30 cellular contexts compared by ENCODE assay signal in the genomic region with DNA sequence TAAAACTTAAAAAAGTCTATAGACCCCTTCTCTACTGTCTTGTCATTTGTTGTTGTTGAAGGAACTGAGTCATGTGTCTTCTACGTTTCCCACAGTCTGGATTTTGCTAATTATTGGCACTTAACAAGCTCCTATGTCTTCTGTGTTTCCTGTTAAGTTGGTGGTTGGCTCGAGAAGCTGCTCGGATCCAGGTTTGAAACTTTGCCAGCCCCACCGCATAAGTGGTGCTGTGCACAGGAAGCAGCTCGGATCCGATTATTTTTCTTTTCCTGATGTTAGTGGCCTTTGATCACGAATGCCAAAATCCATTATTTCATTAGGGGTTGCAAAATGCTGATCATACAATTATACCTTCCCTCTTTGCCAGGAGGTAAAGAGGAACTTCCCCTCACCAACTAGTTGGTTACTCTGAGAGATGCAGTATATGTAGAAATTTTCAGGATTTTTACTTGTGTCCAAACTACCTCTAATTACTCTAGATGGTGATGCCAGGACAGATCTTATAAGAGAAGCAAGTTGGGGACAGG.
DNase-seq lines count a peak whose midpoint lies in the region; ATAC-seq and TF ChIP-seq lines count a peak whose summit lies in the region.
"Had no signal": no experiment of that assay in that cellular context is flagged by ENCODE, and none has a peak within 500 bp of the region (broad histone marks: within the 10 kb centered on the region; RNA-seq: fewer than 3 reads in every experiment).

No MANE protein-coding gene starts in this region.

- H3K9ac ChIP-seq in SK-N-MC (ENCODE audit: insufficient read length): no peak overlapping the region

- H3K27ac ChIP-seq in A673 (ENCODE audit: low read depth, low read length, poor library complexity, severe bottlenecking): no peak overlapping the region
- H3K27ac ChIP-seq in SK-N-MC: peak overlapping the region; percentile 29
- H3K27ac ChIP-seq: breast epithelium, colonic mucosa, esophagus squamous epithelium, lower lobe of right lung, neutrophil, skin epidermis, thoracic aorta had no signal

- TF ChIP-seq CTCF in A673 (conservative IDR thresholded peaks at IDR 0.05; ENCODE audit: low read depth, low read length) (no peak), fibroblast of pulmonary artery (IDR thresholded peaks at IDR 0.05; ENCODE audit: low read length, missing control alignments) (no peak)

- no peak overlapping the region for H3K4me3 ChIP-seq in A673 (ENCODE audit: low read depth, low read length, poor library complexity, severe bottlenecking)
- peak overlapping the region; percentile 52 for H3K4me3 ChIP-seq in SK-N-MC
- no peak overlapping the region for H3K4me3 ChIP-seq in fibroblast of pulmonary artery (replicated peaks; ENCODE audit: low read depth, low read length)
- H3K4me3 ChIP-seq: breast epithelium, colonic mucosa, esophagus squamous epithelium, lower lobe of right lung, skin epidermis, thoracic aorta had no signal

- BruUV-seq in A673 (replicated peaks; lab: Mats Ljungman, UMichigan): no TSS peak

- no peaks in the 10 kb centered on the region for H3K4me1 ChIP-seq in A673 (ENCODE audit: insufficient read depth, low read length, poor library complexity, severe bottlenecking)
- H3K4me1 ChIP-seq: breast epithelium, colonic mucosa, esophagus squamous epithelium, lower lobe of right lung had no signal

- CTCF ChIA-PET in A673 (lab: Charles Lee): no interaction called here

- DNase-seq in A673 (ENCODE audit: low spot score) (peak; percentile 46), EL (peak; percentile 17), SK-N-MC (ENCODE audit: low read depth, low spot score) (peak; percentile 92), fibroblast of pulmonary artery (ENCODE audit: low read depth) (peak; percentile 2), posterior cingulate gyrus (no peak), HT-29 (ENCODE audit: low spot score) (no peak), 8988T (no peak)
- DNase-seq: activated CD4-positive, alpha-beta T cell treated with anti-CD3 and anti-CD28 coated beads, Interleukin-2, amount 50 U/mL, for 4 hours; activated CD8-positive, alpha-beta memory T cell treated with anti-CD3 and anti-CD28 coated beads, Interleukin-2, amount 50 U/mL, for 4 hours; activated effector memory CD4-positive, alpha-beta T cell treated with Interleukin-2 at 50 U/mL for 16 hours; AML-193; colonic mucosa; endodermal cell; esophagus squamous epithelium; GOT3; kidney; lower lobe of right lung; NCI-H1417 treated with DMSO at 0.1 percent for 48 hours; NCI-H2171; NCI-H748 treated with DMSO at 0.1 percent for 48 hours; OCI-M1; SIG-M5; stimulated activated naive CD4-positive, alpha-beta T cell; T-helper 17 cell had no signal

- H3K9me3 ChIP-seq in A673 (ENCODE audit: low read depth, low read length, poor library complexity, severe bottlenecking): no peaks in the 10 kb centered on the region
- no peaks in the 10 kb centered on the region for H3K9me3 ChIP-seq in SK-N-MC (ENCODE audit: low read depth, low read length)
- H3K9me3 ChIP-seq: breast epithelium, colonic mucosa, esophagus squamous epithelium, lower lobe of right lung, neutrophil, thoracic aorta had no signal

- H3K36me3 ChIP-seq in A673 (ENCODE audit: insufficient read depth, low read length, poor library complexity, severe bottlenecking) (no peaks in the 10 kb centered on the region), SK-N-MC (ENCODE audit: insufficient read depth, low read length) (no peaks in the 10 kb centered on the region)
- H3K36me3 ChIP-seq: breast epithelium, colonic mucosa, esophagus squamous epithelium, lower lobe of right lung, neutrophil, thoracic aorta had no signal

- intact Hi-C loops in A673 (cut with micrococcal nuclease; ENCODE audit: unreplicated experiment) (no loop called here), posterior cingulate gyrus (cut with DNase I) (no loop called here)

- POLR2A ChIA-PET in A673 (lab: Charles Lee; ENCODE audit: low non-redundant PET): no interaction called here

- no peaks in the 10 kb centered on the region for H3K27me3 ChIP-seq in A673 (replicated peaks; ENCODE audit: insufficient read depth, low read depth, low read length, poor library complexity)
- H3K27me3 ChIP-seq: breast epithelium, colonic mucosa, esophagus squamous epithelium had no signal

- no peak for ATAC-seq in GM21367 (IDR thresholded peaks at IDR 0.05; ENCODE audit: unreplicated experiment)
- ATAC-seq: lower lobe of right lung, T-helper 17 cell, WTC11 had no signal

Comparison
In these comparisons a context has a peak if more than half of its experiments do, and no peak if none do; other contexts are left out.
1. DNase-seq: peak in A673 (single experiment), EL (single experiment), SK-N-MC (single experiment) and fibroblast of pulmonary artery (single experiment); none in posterior cingulate gyrus (0 of 10), HT-29 (single experiment) and 8988T (single experiment).